In genomic region chr11:32809313-32809712, GRCh38 we compare ENCODE assay signal across 8 cellular contexts. TPM values are rescaled to one million over a fixed set of nuclear protein-coding genes. Genes with fewer than 3 reads are reported as not detected.
DNase-seq lines count a peak whose midpoint lies in the region; ATAC-seq, FAIRE-seq and TF ChIP-seq lines count a peak whose summit lies in the region.

No MANE protein-coding gene starts in this region.

- H3K9me3 ChIP-seq in breast epithelium (no peaks in the 10 kb centered on the region), kidney (ENCODE audit: control insufficient read depth in 1 of 2, low read length in 2 of 2) (no peaks in the 10 kb centered on the region)

- intact Hi-C loops in breast epithelium (cut with DNase I; ENCODE audit: low total_unique reads): no loop called here
- intact Hi-C loops in kidney (cut with DNase I): no loop called here

- peak; percentile 11 to 63 (median 45) for TF ChIP-seq CTCF in breast epithelium (IDR thresholded peaks at IDR 0.05)
- TF ChIP-seq CTCF in kidney (IDR thresholded peaks at IDR 0.05; ENCODE audit: borderline replicate concordance, extremely low read depth, insufficient read depth): peak; percentile 64

- peak; percentile 75 to 79 for DNase-seq in AML-193 (lab: John Stamatoyannopoulos, UW)
- DNase-seq in NCI-H1694 (lab: John Stamatoyannopoulos, UW): peak; percentile 78
- peak; percentile 15 to 78 for DNase-seq in SW 1271 (lab: John Stamatoyannopoulos, UW)
- peak in 1 of 2 donors; percentile 50 for DNase-seq in breast epithelium (ENCODE audit: low spot score in 2 of 2)
- DNase-seq in kidney: no peak
- peak; percentile 20 for DNase-seq in stimulated activated CD4-positive, alpha-beta T cell treated with anti-CD3 and anti-CD28 coated beads, Interleukin-2, amount 100 ng/mL, for 4 hours (ENCODE audit: low read depth)

- no peak for TF ChIP-seq POLR2A in breast epithelium (IDR thresholded peaks at IDR 0.05)

- ATAC-seq in GM18858 (IDR thresholded peaks at IDR 0.05; ENCODE audit: unreplicated experiment) (peak; percentile 98), HG02973 (IDR thresholded peaks at IDR 0.05; ENCODE audit: unreplicated experiment) (peak; percentile 100)

- H3K27me3 ChIP-seq in breast epithelium: no peaks in the 10 kb centered on the region

- peak; percentile 65 for FAIRE-seq in kidney (lab: Jason Lieb, UNC)

- H3K27ac ChIP-seq in breast epithelium: no peak overlapping the region
- no peak overlapping the region for H3K27ac ChIP-seq in kidney (ENCODE audit: low read depth in 2 of 2, low read length in 2 of 2)

- no peaks in the 10 kb centered on the region for H3K4me1 ChIP-seq in breast epithelium
- H3K4me1 ChIP-seq in kidney (ENCODE audit: control insufficient read depth in 1 of 2, insufficient read depth in 1 of 2, low read depth in 1 of 2, low read length in 2 of 2): no peaks in the 10 kb centered on the region

- no peak overlapping the region for H3K4me3 ChIP-seq in breast epithelium
- H3K4me3 ChIP-seq in kidney (ENCODE audit: low read length in 2 of 2): no peak overlapping the region

- no peak overlapping the region for H3K9ac ChIP-seq in kidney (ENCODE audit: low read length in 2 of 2)

- no peaks in the 10 kb centered on the region for H3K36me3 ChIP-seq in breast epithelium
- no peaks in the 10 kb centered on the region for H3K36me3 ChIP-seq in kidney (ENCODE audit: control insufficient read depth in 1 of 2, insufficient read depth in 2 of 2, low read length in 2 of 2)

RNA-seq across cellular contexts. Expression of gene CCDC73, which starts 14.9 kb away (rescaled TPM):
- total RNA-seq in breast epithelium: under 1 TPM in 2 of 3 donors, not detected in 1; 0.15 to 0.33 TPM
- 0.25 TPM for total RNA-seq in kidney
- polyA plus RNA-seq in kidney (ENCODE audit: insufficient read depth, low read depth, low replicate concordance): 0.47 TPM

RNA-seq across cellular contexts. Expression of gene PRRG4, which starts 20.4 kb away (rescaled TPM):
- total RNA-seq in breast epithelium (10 to 100 TPM in 1 of 3 donors, 1 to 10 TPM in 2; 2.2 to 25.5 (median 9.5) TPM), kidney (18.4 TPM)
- 6.4 TPM for polyA plus RNA-seq in kidney (ENCODE audit: insufficient read depth, low read depth, low replicate concordance)
